In the genomic region with DNA sequence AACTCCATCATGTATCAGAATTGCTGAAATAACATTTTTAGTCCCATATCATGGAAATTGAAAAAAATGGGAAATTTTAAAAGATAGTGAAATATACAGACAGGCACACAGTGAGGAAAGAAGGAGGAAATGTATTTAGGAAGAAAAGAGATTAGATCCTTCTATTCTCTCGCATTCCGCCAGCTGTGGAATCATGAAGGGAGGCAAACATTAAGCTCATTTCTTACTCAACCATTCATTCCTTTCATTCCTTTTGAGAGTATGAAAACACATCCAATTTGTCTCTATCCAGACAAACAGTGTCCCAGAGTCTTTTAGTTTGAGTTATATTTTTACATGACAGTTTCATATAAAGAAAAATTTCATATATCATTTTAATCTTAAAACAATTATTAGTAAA, we compare ENCODE assay signal across 25 cellular contexts. TPM values are rescaled to one million over a fixed set of nuclear protein-coding genes. Genes with fewer than 3 reads are reported as not detected.
"Had no signal": no experiment of that assay in that cellular context is flagged by ENCODE, and none has a peak within 500 bp of the region (broad histone marks: within the 10 kb centered on the region; RNA-seq: fewer than 3 reads in every experiment).

No MANE protein-coding gene starts in this region.

- H3K9me3 ChIP-seq: ascending aorta, esophagus muscularis mucosa, mucosa of descending colon, pancreas, stomach had no signal

- H3K27ac ChIP-seq: ascending aorta, esophagus muscularis mucosa, pancreas, stomach had no signal

- H3K36me3 ChIP-seq: ascending aorta, esophagus muscularis mucosa, pancreas, stomach had no signal

- DNase-seq: activated CD4-positive, alpha-beta T cell treated with anti-CD3 and anti-CD28 coated beads, Interleukin-2, amount 50 U/mL, for 1 hour; activated CD8-positive, alpha-beta memory T cell treated with anti-CD3 and anti-CD28 coated beads, Interleukin-2, amount 50 U/mL, for 4 hours; activated effector memory CD4-positive, alpha-beta T cell treated with Interleukin-2 at 50 U/mL for 16 hours; activated naive CD4-positive, alpha-beta T cell treated with anti-CD3 and anti-CD28 coated beads, Interleukin-2, amount 10 ng/mL, durations not matched to agents 7 days and 5 days; activated naive CD8-positive, alpha-beta T cell treated with anti-CD3 and anti-CD28 coated beads, Interleukin-2, amount 50 U/mL, for 24 hours; activated T-cell treated with anti-CD3 and anti-CD28 coated beads, Interleukin-2, amount 50 U/mL, for 4 hours; cerebellar nuclear complex; effector CD8-positive, alpha-beta T cell; foreskin melanocyte; glutamatergic neuron; hippocampal formation; islet precursor cell; left ventricle myocardium superior; mucosa of descending colon; naive thymus-derived CD8-positive, alpha-beta T cell; pancreas; stimulated activated CD4-positive, alpha-beta T cell treated with anti-CD3 and anti-CD28 coated beads, Interleukin-4, amount 100 ng/mL, for 24 hours; stomach; T1000 had no signal

- H3K4me1 ChIP-seq: ascending aorta, pancreas, stomach had no signal

- H3K4me3 ChIP-seq: ascending aorta, esophagus muscularis mucosa, mucosa of descending colon, pancreas, stomach had no signal

- H3K27me3 ChIP-seq: ascending aorta, esophagus muscularis mucosa, pancreas, stomach had no signal

RNA-seq across cellular contexts. Expression of gene KCNMB2, which starts 52.5 kb away (rescaled TPM):
- total RNA-seq: activated T-cell treated with anti-CD3 and anti-CD28 coated beads, Interleukin-2, amount 50 U/mL, for 4 hours; ascending aorta; bronchial epithelial cell; naive thymus-derived CD8-positive, alpha-beta T cell; pulmonary artery endothelial cell; sciatic nerve; T-helper 1 cell treated with Interleukin-12 subunit alpha and Interleukin-12 subunit beta and Interleukin-4 antibody, amounts not matched to agents 30 ng/mL and 1 ng/mL, for 36 hours had no signal
- polyA plus RNA-seq: naive thymus-derived CD8-positive, alpha-beta T cell had no signal
